In genomic region chr1:232269988-232270387, GRCh38 we compare ENCODE assay signal across 34 cellular contexts.
"Had no signal": no experiment of that assay in that cellular context is flagged by ENCODE, and none has a peak within 500 bp of the region (broad histone marks: within the 10 kb centered on the region; RNA-seq: fewer than 3 reads in every experiment).

No MANE protein-coding gene starts in this region.

- H3K9me3 ChIP-seq: MG63 had no signal

- H3K4me2 ChIP-seq: KMS-11 had no signal

- H3K4me3 ChIP-seq: MG63 had no signal

- H3K27me3 ChIP-seq: MG63 had no signal

- DNase-seq: Karpas-422, Kasumi-1, MG63, MM.1S, MV-4-11, NCI-H1048, NCI-H1092, NCI-H1092 treated with DMSO at 0.1 percent for 48 hours, NCI-H1105, NCI-H1105 treated with DMSO at 0.1 percent for 48 hours, NCI-H1417 treated with DMSO at 0.1 percent for 48 hours, NCI-H1436, NCI-H1436 treated with DMSO at 0.1 percent for 48 hours, NCI-H146, NCI-H1694, NCI-H1694 treated with DMSO at 0.1 percent for 48 hours, NCI-H187, NCI-H187 treated with DMSO at 0.1 percent for 48 hours, NCI-H1930, NCI-H2029, NCI-H2029 treated with DMSO at 0.1 percent for 48 hours, NCI-H2081, NCI-H2081 treated with DMSO at 0.1 percent for 48 hours, NCI-H2107, NCI-H2171, NCI-H2171 treated with DMSO at 0.1 percent for 48 hours, NCI-H2227 treated with DMSO at 0.1 percent for 48 hours, NCI-H226, NCI-H345, NCI-H446, NCI-H446 treated with DMSO at 0.1 percent for 48 hours, NCI-H510A, NCI-H510A treated with DMSO at 0.1 percent for 48 hours had no signal

- H3K36me3 ChIP-seq: MG63 had no signal

- H3K9ac ChIP-seq: KMS-11 had no signal

- H3K27ac ChIP-seq: KMS-11 had no signal
